1 cellular context compared by ENCODE assay signal in the genomic region with DNA sequence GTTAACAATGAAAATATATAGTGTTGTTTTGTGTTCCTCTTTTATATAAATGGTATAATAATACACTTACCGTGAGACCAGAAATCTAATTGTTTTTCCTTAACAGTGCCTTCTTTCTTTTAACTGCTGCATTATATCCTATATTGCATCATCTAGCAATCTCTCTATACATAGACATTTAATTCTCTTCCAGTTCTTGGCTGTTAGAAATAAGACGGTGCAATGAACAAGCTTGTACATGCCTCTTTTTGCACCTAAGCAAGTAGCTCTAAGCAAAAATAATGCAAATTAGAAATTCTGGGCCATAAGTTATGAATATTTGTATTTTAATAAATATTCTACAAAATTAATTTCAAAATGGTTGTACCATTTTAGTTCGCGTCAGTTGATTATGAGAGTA.
TF ChIP-seq lines count a peak whose summit lies in the region.

No MANE protein-coding gene starts in this region.

TF ChIP-seq in K562, 482 proteins besides CTCF, POLR2A, EP300 and RAD21:
- no peak for TF ChIP-seq CEBPG (CRISPR knock-in tag; IDR thresholded peaks at IDR 0.05)
- peak; percentile 41 to 49; a peak in 2 of 4 replicates for TF ChIP-seq CEBPG (tag; conservative IDR thresholded peaks at IDR 0.05 in 1 of 2, IDR thresholded peaks at IDR 0.05 in 1 of 2)
- TF ChIP-seq, protein P1, sequence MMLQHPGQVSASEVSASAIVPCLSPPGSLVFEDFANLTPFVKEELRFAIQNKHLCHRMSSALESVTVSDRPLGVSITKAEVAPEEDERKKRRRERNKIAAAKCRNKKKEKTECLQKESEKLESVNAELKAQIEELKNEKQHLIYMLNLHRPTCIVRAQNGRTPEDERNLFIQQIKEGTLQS (IDR thresholded peaks at IDR 0.05), result peak; percentile 45
- TF ChIP-seq, protein P1 (CRISPR knock-in tag; conservative IDR thresholded peaks at IDR 0.05), result no peak
- TF ChIP-seq, protein P2, sequence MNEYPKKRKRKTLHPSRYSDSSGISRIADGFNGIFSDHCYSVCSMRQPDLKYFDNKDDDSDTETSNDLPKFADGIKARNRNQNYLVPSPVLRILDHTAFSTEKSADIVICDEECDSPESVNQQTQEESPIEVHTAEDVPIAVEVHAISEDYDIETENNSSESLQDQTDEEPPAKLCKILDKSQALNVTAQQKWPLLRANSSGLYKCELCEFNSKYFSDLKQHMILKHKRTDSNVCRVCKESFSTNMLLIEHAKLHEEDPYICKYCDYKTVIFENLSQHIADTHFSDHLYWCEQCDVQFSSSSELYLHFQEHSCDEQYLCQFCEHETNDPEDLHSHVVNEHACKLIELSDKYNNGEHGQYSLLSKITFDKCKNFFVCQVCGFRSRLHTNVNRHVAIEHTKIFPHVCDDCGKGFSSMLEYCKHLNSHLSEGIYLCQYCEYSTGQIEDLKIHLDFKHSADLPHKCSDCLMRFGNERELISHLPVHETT (CRISPR knock-in tag; conservative IDR thresholded peaks at IDR 0.05 in 1 of 2, IDR thresholded peaks at IDR 0.05 in 1 of 2), result no peak
TF ChIP-seq in K562: peak in this region for 2.
